1 cellular context compared by ENCODE assay signal in the genomic region with DNA sequence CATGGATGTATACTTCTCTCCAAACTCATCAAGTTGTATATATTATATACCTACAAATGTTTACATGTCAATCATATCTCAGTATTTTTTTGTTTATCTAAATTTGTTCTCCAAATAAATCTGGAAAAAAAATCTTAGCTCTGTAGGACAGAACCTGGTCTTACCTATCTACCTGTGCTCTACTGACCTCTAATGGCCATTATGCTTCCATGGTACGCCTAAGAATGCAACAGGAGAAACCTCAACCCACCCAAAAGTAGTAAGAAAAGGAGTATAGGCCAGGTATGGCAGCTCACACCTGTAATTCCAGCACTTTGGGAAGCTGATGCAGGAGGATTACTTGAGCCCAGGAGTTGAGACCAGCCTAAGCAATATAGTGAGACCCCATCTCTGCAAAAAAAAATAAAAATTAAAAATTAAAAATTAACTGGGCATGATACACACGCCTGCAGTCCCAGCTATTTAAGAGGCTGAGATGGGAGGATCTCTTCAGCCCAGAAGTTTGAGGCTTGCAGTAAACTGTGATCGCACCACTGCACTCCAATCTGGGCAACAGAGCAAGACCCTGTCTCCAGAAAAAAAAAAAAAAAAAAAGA.
TF ChIP-seq lines count a peak whose summit lies in the region.

No MANE protein-coding gene starts in this region.

TF ChIP-seq in H1, 55 proteins besides CTCF, POLR2A, EP300 and RAD21:
- TF ChIP-seq SUZ12 (IDR thresholded peaks at IDR 0.05; ENCODE audit: low read length): no peak
- TF ChIP-seq SIN3A (conservative IDR thresholded peaks at IDR 0.05 in 1 of 2, IDR thresholded peaks at IDR 0.05 in 1 of 2; ENCODE audit: low read depth in 1 of 2, low read length in 2 of 2): no peak
- no peak for TF ChIP-seq CREB1 (IDR thresholded peaks at IDR 0.05)
- no peak for TF ChIP-seq EZH2 (IDR thresholded peaks at IDR 0.05; ENCODE audit: low read depth, low read length, severe bottlenecking)
- no peak for TF ChIP-seq HDAC6 (IDR thresholded peaks at IDR 0.05; ENCODE audit: low read depth, low read length)
- no peak for TF ChIP-seq TCF12 (IDR thresholded peaks at IDR 0.05; ENCODE audit: low read depth, low read length)
- no peak for TF ChIP-seq GTF2F1 (IDR thresholded peaks at IDR 0.05; ENCODE audit: borderline replicate concordance, low read depth, low read length)
- TF ChIP-seq POLR2AphosphoS5 (IDR thresholded peaks at IDR 0.05; ENCODE audit: low read depth, low read length): no peak
- TF ChIP-seq RBBP5 (IDR thresholded peaks at IDR 0.05; ENCODE audit: borderline replicate concordance, low read depth, low read length): no peak
- no peak for TF ChIP-seq NANOG (IDR thresholded peaks at IDR 0.05; ENCODE audit: insufficient read depth, low read depth, low read length, poor library complexity, severe bottlenecking)
- TF ChIP-seq ZNF274 (IDR thresholded peaks at IDR 0.05; ENCODE audit: borderline replicate concordance, extremely low read depth, low read length): no peak
